In genomic region chr2:11305958-11306357, GRCh38 we compare ENCODE assay signal across 13 cellular contexts. TPM values are rescaled to one million over a fixed set of nuclear protein-coding genes. Genes with fewer than 3 reads are reported as not detected.
A peak's percentile ranks its signal among the peaks of the same experiment; 100 is the strongest.
DNase-seq lines count a peak whose midpoint lies in the region; ATAC-seq and TF ChIP-seq lines count a peak whose summit lies in the region.
"Had no signal": no experiment of that assay in that cellular context is flagged by ENCODE, and none has a peak within 500 bp of the region (broad histone marks: within the 10 kb centered on the region; RNA-seq: fewer than 3 reads in every experiment).

No MANE protein-coding gene starts in this region.

- TF ChIP-seq CTCF in PC-3 (conservative IDR thresholded peaks at IDR 0.05; ENCODE audit: low read depth, low read length) (no peak), fibroblast of lung (conservative IDR thresholded peaks at IDR 0.05 in 1 of 2, IDR thresholded peaks at IDR 0.05 in 1 of 2; ENCODE audit: low read depth in 1 of 2, low read length in 2 of 2) (no peak), osteocyte (IDR thresholded peaks at IDR 0.05) (no peak)

- H3K4me2 ChIP-seq in PC-3 (ENCODE audit: low read length) (no peak overlapping the region), fibroblast of lung (ENCODE audit: extremely low read depth, insufficient read depth, low read length) (peak overlapping the region; percentile 36)

- H3K9me3 ChIP-seq in PC-3 (ENCODE audit: low read length) = no peaks in the 10 kb centered on the region
- H3K9me3 ChIP-seq in fibroblast of lung (ENCODE audit: control insufficient read depth, insufficient read depth, low read depth, low read length) = no peaks in the 10 kb centered on the region
- H3K9me3 ChIP-seq: heart left ventricle had no signal

- POLR2A ChIA-PET in PC-3 (lab: Charles Lee; ENCODE audit: unreplicated experiment) = interaction anchor here (0.8 kb wide), 1 partner anchor 39 kb away, joined by 3 read pairs; no protein-coding TSS in a partner anchor

- H2AFZ ChIP-seq in PC-3 (ENCODE audit: low read length) (no peak overlapping the region), fibroblast of lung (ENCODE audit: low read length) (no peak overlapping the region)
- H2AFZ ChIP-seq: parathyroid adenoma had no signal

- H4K20me1 ChIP-seq in PC-3 (ENCODE audit: low read length) (peaks cover 22% of the 10 kb centered on the region), fibroblast of lung (ENCODE audit: control insufficient read depth, extremely low read depth, insufficient read depth, low read length) (no peaks in the 10 kb centered on the region)

- H3K4me1 Mint-ChIP-seq in osteocyte (ENCODE audit: unreplicated experiment) = peaks cover 43% of the 10 kb centered on the region

- DNase-seq in AG20443 (ENCODE audit: low spot score) = peak; percentile 68
- DNase-seq in PC-3 = peak; percentile 56
- peak; percentile 92 to 93 for DNase-seq in fibroblast of lung (ENCODE audit: low read depth in 2 of 2)
- DNase-seq in osteocyte (ENCODE audit: extremely low spot score, unreplicated experiment) = no peak
- no peak for DNase-seq in NCI-H1417 (lab: John Stamatoyannopoulos, UW)
- no peak for DNase-seq in substantia nigra (lab: John Stamatoyannopoulos, UW)
- DNase-seq in DMS 273 (lab: John Stamatoyannopoulos, UW; ENCODE audit: unreplicated experiment) = no peak
- DNase-seq: activated naive CD8-positive, alpha-beta T cell treated with anti-CD3 and anti-CD28 coated beads for 36 hours; heart left ventricle; NCI-H2081 had no signal

- H3K27me3 ChIP-seq in PC-3 (ENCODE audit: low read length) (no peaks in the 10 kb centered on the region), fibroblast of lung (ENCODE audit: control insufficient read depth, insufficient read depth, low read length) (no peaks in the 10 kb centered on the region)
- H3K27me3 ChIP-seq: heart left ventricle had no signal

- no peaks in the 10 kb centered on the region for H3K27me3 Mint-ChIP-seq in osteocyte (ENCODE audit: unreplicated experiment)
- H3K27me3 Mint-ChIP-seq: activated naive CD8-positive, alpha-beta T cell treated with anti-CD3 and anti-CD28 coated beads for 36 hours; stimulated activated naive CD8-positive, alpha-beta T cell treated with anti-CD3 and anti-CD28 coated beads, Interleukin-15, Interleukin-2, amounts not matched to agents 100 ng/mL and 50 ng/mL, for 24 hours had no signal

- H3K9me3 Mint-ChIP-seq in osteocyte (ENCODE audit: unreplicated experiment) = no peaks in the 10 kb centered on the region
- H3K9me3 Mint-ChIP-seq: activated naive CD8-positive, alpha-beta T cell treated with anti-CD3 and anti-CD28 coated beads for 36 hours; stimulated activated naive CD8-positive, alpha-beta T cell treated with anti-CD3 and anti-CD28 coated beads, Interleukin-15, Interleukin-2, amounts not matched to agents 100 ng/mL and 50 ng/mL, for 24 hours had no signal

- H3K79me2 ChIP-seq in PC-3 (ENCODE audit: low read length) (peaks cover 97% of the 10 kb centered on the region), fibroblast of lung (ENCODE audit: control insufficient read depth, insufficient read depth, low read length) (peaks cover 76% of the 10 kb centered on the region)

- intact Hi-C loops in PC-3 (cut with micrococcal nuclease) = no loop called here

- H3K27ac ChIP-seq in PC-3 (ENCODE audit: low read length) = no peak overlapping the region
- peak overlapping the region; percentile 38 for H3K27ac ChIP-seq in fibroblast of lung (ENCODE audit: insufficient read depth, low read length)
- H3K27ac ChIP-seq in substantia nigra (ENCODE audit: low read depth, low read length, poor library complexity, severe bottlenecking) = no peak overlapping the region
- H3K27ac ChIP-seq: heart left ventricle, parathyroid adenoma had no signal

- H3K9me2 ChIP-seq in PC-3 (replicated peaks; ENCODE audit: low read length) = no peaks in the 10 kb centered on the region

- CTCF ChIA-PET in PC-3 (lab: Charles Lee) = interaction anchor here (0.7 kb wide), 2 partner anchors 52 to 69 kb away, joined by 3 read pairs; no protein-coding TSS in a partner anchor

- H3K4me3 ChIP-seq in PC-3 (ENCODE audit: low read length) (no peak overlapping the region), fibroblast of lung (replicated peaks in 1 of 4; ENCODE audit: control extremely low read depth in 1 of 4, insufficient read depth in 1 of 4, low read depth in 3 of 4, low read length in 4 of 4) (no peak overlapping the region)
- H3K4me3 ChIP-seq: heart left ventricle had no signal

- no TSS peak for BruUV-seq in PC-3 (replicated peaks; lab: Mats Ljungman, UMichigan)

- no peaks in the 10 kb centered on the region for H3K36me3 ChIP-seq in PC-3 (ENCODE audit: low read depth, low read length)
- no peaks in the 10 kb centered on the region for H3K36me3 ChIP-seq in fibroblast of lung (ENCODE audit: control insufficient read depth, insufficient read depth, low read length)
- H3K36me3 ChIP-seq: heart left ventricle had no signal

- peak overlapping the region; percentile 79 for H3K27ac Mint-ChIP-seq in osteocyte (ENCODE audit: unreplicated experiment)
- H3K27ac Mint-ChIP-seq: activated naive CD8-positive, alpha-beta T cell treated with anti-CD3 and anti-CD28 coated beads for 36 hours; stimulated activated naive CD8-positive, alpha-beta T cell treated with anti-CD3 and anti-CD28 coated beads, Interleukin-15, Interleukin-2, amounts not matched to agents 100 ng/mL and 50 ng/mL, for 24 hours had no signal

- no peak overlapping the region for H3K4me3 Mint-ChIP-seq in osteocyte (ENCODE audit: unreplicated experiment)
- H3K4me3 Mint-ChIP-seq: activated naive CD8-positive, alpha-beta T cell treated with anti-CD3 and anti-CD28 coated beads for 36 hours; stimulated activated naive CD8-positive, alpha-beta T cell treated with anti-CD3 and anti-CD28 coated beads, Interleukin-15, Interleukin-2, amounts not matched to agents 100 ng/mL and 50 ng/mL, for 24 hours had no signal

- H3K36me3 Mint-ChIP-seq in osteocyte (ENCODE audit: unreplicated experiment) = peaks cover 2% of the 10 kb centered on the region
- H3K36me3 Mint-ChIP-seq: activated naive CD8-positive, alpha-beta T cell treated with anti-CD3 and anti-CD28 coated beads for 36 hours had no signal

- no peaks in the 10 kb centered on the region for H3F3A ChIP-seq in PC-3 (ENCODE audit: low read length, unreplicated experiment)

- H3K4me1 ChIP-seq in PC-3 (ENCODE audit: insufficient read depth, low read length) (peaks cover 13% of the 10 kb centered on the region), fibroblast of lung (ENCODE audit: control insufficient read depth, extremely low read depth, insufficient read depth, low read length) (peaks cover 4% of the 10 kb centered on the region)

- H3K9ac ChIP-seq in PC-3 (ENCODE audit: low read length) = no peak overlapping the region
- H3K9ac ChIP-seq in fibroblast of lung (ENCODE audit: insufficient read depth, low read length) = no peak overlapping the region
- H3K9ac ChIP-seq: parathyroid adenoma had no signal

- peak; percentile 88 for ATAC-seq in PC-3
- ATAC-seq in HG03175 (IDR thresholded peaks at IDR 0.05; ENCODE audit: unreplicated experiment) = no peak

RNA-seq across cellular contexts. Expression of gene ROCK2, which starts 38.5 kb away (rescaled TPM):
- 35.3 and 40.7 TPM in 2 replicates for total RNA-seq in PC-3 (2014; rRNA removed)
- 39.5 and 58.1 TPM in 2 replicates for total RNA-seq in fibroblast of lung
- 21.6 and 32.0 TPM in 2 replicates for polyA plus RNA-seq in fibroblast of lung
- polyA plus RNA-seq in fibroblast of lung (2012) = 23.9 and 41.9 TPM in 2 replicates
- polyA minus RNA-seq in fibroblast of lung (ENCODE audit: low replicate concordance) = 4.0 and 4.7 TPM in 2 replicates
- total RNA-seq in osteocyte = 49.6 and 56.4 TPM in 2 replicates

Comparison
In these comparisons a context has a peak if more than half of its experiments do, and no peak if none do; other contexts are left out.
1. DNase-seq: peak in AG20443 (single experiment), PC-3 (single experiment) and fibroblast of lung (2 of 2); none in osteocyte (single experiment), NCI-H1417 (0 of 3), substantia nigra (0 of 49) and DMS 273 (single experiment).